ENCODE assay signal across 17 cellular contexts in the genomic region with DNA sequence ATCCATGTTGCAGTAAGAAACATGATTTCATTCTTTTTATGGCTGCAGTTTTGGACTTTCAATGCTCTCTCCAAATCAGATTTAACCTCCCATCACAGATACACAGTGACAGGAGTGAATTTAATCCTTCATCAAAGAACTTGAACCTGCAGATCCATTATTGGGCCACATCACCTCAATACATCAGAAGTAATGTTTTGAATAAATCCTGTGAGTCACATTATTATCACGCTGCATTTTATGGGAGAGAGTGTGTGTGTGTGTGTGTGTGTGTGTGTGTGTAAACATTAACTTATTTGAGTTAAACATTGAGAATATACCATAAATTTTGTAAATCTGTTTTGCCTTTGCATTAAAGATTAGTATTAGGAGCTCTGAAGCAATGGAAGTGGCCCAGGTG.
"Had no signal": no experiment of that assay in that cellular context is flagged by ENCODE, and none has a peak within 500 bp of the region (broad histone marks: within the 10 kb centered on the region; RNA-seq: fewer than 3 reads in every experiment).

No MANE protein-coding gene starts in this region.

- H3K9me3 Mint-ChIP-seq: neural crest cell; T-helper 2 cell treated with Interferon-gamma antibody and Interleukin-4, amounts not matched to agents 5 μg/mL and 100 μg/mL, for 36 hours; WTC11 had no signal

- DNase-seq: activated CD4-positive, alpha-beta T cell treated with anti-CD3 and anti-CD28 coated beads for 48 hours; activated CD8-positive, alpha-beta memory T cell treated with anti-CD3 and anti-CD28 coated beads for 24 hours; activated CD8-positive, alpha-beta memory T cell treated with anti-CD3 and anti-CD28 coated beads, Interleukin-2, amount 50 U/mL, for 48 hours; adrenal gland; erythroblast; head of caudate nucleus; kidney; left lung; right cardiac atrium; stimulated activated CD4-positive, alpha-beta T cell treated with anti-CD3 and anti-CD28 coated beads, Interleukin-15, amount 100 ng/mL, for 24 hours; stimulated activated CD4-positive, alpha-beta T cell treated with anti-CD3 and anti-CD28 coated beads, Interleukin-4, amount 100 ng/mL, for 1 hour; SW 1271; upper lobe of right lung had no signal

- ATAC-seq: left lung, right cardiac atrium, upper lobe of right lung, WTC11 had no signal

- H3K27ac Mint-ChIP-seq: mesothelial cell of epicardium; T-helper 2 cell treated with Interferon-gamma antibody and Interleukin-4, amounts not matched to agents 5 μg/mL and 100 μg/mL, for 36 hours; WTC11 had no signal

- H3K4me1 Mint-ChIP-seq: neural crest cell had no signal

- H3K4me3 Mint-ChIP-seq: mesothelial cell of epicardium; neural crest cell; T-helper 2 cell treated with Interferon-gamma antibody and Interleukin-4, amounts not matched to agents 5 μg/mL and 100 μg/mL, for 36 hours; WTC11 had no signal
